In the genomic region with DNA sequence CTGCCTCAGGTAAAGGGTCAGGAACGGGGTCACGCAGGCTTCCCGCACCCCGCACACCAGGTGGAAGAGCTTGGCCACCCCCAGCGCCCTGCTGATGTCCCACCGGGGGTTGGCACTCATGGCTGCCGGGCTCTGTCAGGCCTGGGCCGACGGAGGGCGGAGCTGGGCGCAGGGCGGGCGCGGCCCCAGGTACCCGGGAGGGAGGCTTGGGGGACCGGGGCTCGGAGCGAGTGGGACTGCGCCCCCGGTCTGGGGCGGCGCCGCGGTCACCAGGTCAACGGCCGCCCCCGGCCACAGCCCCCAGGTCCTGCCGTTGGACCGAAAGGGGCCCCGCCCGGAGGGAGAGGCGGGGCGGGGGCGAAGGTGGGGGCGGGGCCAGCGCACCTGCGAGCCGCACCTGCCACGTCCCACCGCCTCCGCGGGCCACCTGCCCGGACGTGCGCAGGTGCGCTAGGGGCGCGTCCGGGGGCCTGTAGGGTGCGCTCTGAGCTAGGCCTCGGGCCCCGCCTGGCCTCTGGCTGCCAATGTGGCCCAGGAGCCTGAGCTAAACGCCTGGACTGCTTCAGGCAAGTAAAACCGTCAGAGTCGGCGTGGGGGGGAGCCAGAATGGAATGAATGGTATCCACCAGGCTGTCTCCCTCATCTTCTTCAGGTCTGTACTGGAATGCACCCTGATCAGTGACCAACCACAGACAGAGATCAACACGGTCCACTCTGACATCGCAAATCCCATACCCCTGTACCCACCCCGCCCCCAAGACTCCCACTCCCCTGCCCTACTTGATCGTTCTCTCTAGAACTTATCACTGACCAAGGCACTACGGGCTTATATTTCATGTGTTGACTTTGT, we compare ENCODE assay signal across 11 cellular contexts. TPM values are rescaled to one million over a fixed set of nuclear protein-coding genes. Genes with fewer than 3 reads are reported as not detected.
DNase-seq lines count a peak whose midpoint lies in the region; ATAC-seq and TF ChIP-seq lines count a peak whose summit lies in the region.
"Had no signal": no experiment of that assay in that cellular context is flagged by ENCODE, and none has a peak within 500 bp of the region (broad histone marks: within the 10 kb centered on the region; RNA-seq: fewer than 3 reads in every experiment).

MFSD6L (minus strand) TSS at position 365 of the 850 bp plus-strand sequence; CDS start at position 120, 245 bp downstream.

- no peak within 1 kb of the TSS for H3K27ac ChIP-seq in coronary artery
- no peak within 1 kb of the TSS for H3K27ac ChIP-seq in left lung

- H3K4me3 ChIP-seq in coronary artery (peak within 1 kb of the TSS; percentile 38), left lung (peak within 1 kb of the TSS; percentile 5 to 26)

- peaks cover 0 to 5% of the 10 kb centered on the region in 2 donors for H3K36me3 ChIP-seq in left lung

- no peaks in the 10 kb centered on the region for H3K9me3 ChIP-seq in left lung

- DNase-seq in stimulated activated naive CD8-positive, alpha-beta T cell treated with anti-CD3 and anti-CD28 coated beads, Interleukin-15, amount 100 ng/mL, for 72 hours = no peak
- no peak for DNase-seq in stimulated activated naive CD8-positive, alpha-beta T cell treated with anti-CD3 and anti-CD28 coated beads, Interleukin-15, Interleukin-2, amounts not matched to agents 100 U/mL and 50 U/mL, for 24 hours
- DNase-seq in coronary artery (ENCODE audit: low spot score) (peak; percentile 43), left lung (no peak)
- no peak for DNase-seq in stimulated activated CD4-positive, alpha-beta T cell treated with anti-CD3 and anti-CD28 coated beads, Interleukin-1b, Interleukin-23, amount 100 ng/mL, for 48 hours
- no peak for DNase-seq in activated CD4-positive, alpha-beta T cell treated with anti-CD3 and anti-CD28 coated beads for 48 hours
- no peak for DNase-seq in effector CD8-positive, alpha-beta T cell (lab: John Stamatoyannopoulos, UW)
- DNase-seq: activated gamma-delta T cell, NCI-H1048 had no signal

- peaks cover 0 to 13% of the 10 kb centered on the region in 2 donors for H3K4me1 ChIP-seq in left lung

- H3K4me1 Mint-ChIP-seq in stimulated activated naive CD8-positive, alpha-beta T cell treated with anti-CD3 and anti-CD28 coated beads, Interleukin-15, amount 100 ng/mL, for 72 hours = no peaks in the 10 kb centered on the region

- H3K4me3 Mint-ChIP-seq in stimulated activated naive CD8-positive, alpha-beta T cell treated with anti-CD3 and anti-CD28 coated beads, Interleukin-15, amount 100 ng/mL, for 72 hours = no peak within 1 kb of the TSS
- H3K4me3 Mint-ChIP-seq: CD14-positive monocyte had no signal

- intact Hi-C loops in left lung (cut with DNase I) = no loop called here

- peak within 1 kb of the TSS in 1 of 2 donors; percentile 71 for H3K27ac Mint-ChIP-seq in stimulated activated naive CD8-positive, alpha-beta T cell treated with anti-CD3 and anti-CD28 coated beads, Interleukin-15, amount 100 ng/mL, for 72 hours

- H3K27me3 ChIP-seq in left lung = peaks cover 11 to 62% of the 10 kb centered on the region in 2 donors

- H3K27me3 Mint-ChIP-seq in stimulated activated naive CD8-positive, alpha-beta T cell treated with anti-CD3 and anti-CD28 coated beads, Interleukin-15, amount 100 ng/mL, for 72 hours = no peaks in the 10 kb centered on the region

- TF ChIP-seq CTCF in coronary artery (IDR thresholded peaks at IDR 0.05) (no peak), left lung (IDR thresholded peaks at IDR 0.05) (no peak)

- no peaks in the 10 kb centered on the region for H3K9me3 Mint-ChIP-seq in stimulated activated naive CD8-positive, alpha-beta T cell treated with anti-CD3 and anti-CD28 coated beads, Interleukin-15, amount 100 ng/mL, for 72 hours

- ATAC-seq in stimulated activated naive CD8-positive, alpha-beta T cell treated with anti-CD3 and anti-CD28 coated beads, Interleukin-15, amount 100 ng/mL, for 72 hours = peak; percentile 75
- ATAC-seq in stimulated activated naive CD8-positive, alpha-beta T cell treated with anti-CD3 and anti-CD28 coated beads, Interleukin-15, Interleukin-2, amounts not matched to agents 100 U/mL and 50 U/mL, for 24 hours = no peak
- ATAC-seq in left lung (peak; percentile 94), HG03571 (IDR thresholded peaks at IDR 0.05; ENCODE audit: unreplicated experiment) (no peak)

RNA-seq across cellular contexts. Expression of gene MFSD6L, which starts in this region (rescaled TPM):
- 1 to 10 TPM; 1.4 to 1.6 TPM for total RNA-seq in left lung

Comparison
In these comparisons a context has a peak if more than half of its experiments do, and no peak if none do; other contexts are left out.
1. ATAC-seq: peak in stimulated activated naive CD8-positive, alpha-beta T cell treated with anti-CD3 and anti-CD28 coated beads, Interleukin-15, amount 100 ng/mL, for 72 hours (single experiment) and left lung (single experiment); none in stimulated activated naive CD8-positive, alpha-beta T cell treated with anti-CD3 and anti-CD28 coated beads, Interleukin-15, Interleukin-2, amounts not matched to agents 100 U/mL and 50 U/mL, for 24 hours (single experiment) and HG03571 (single experiment).